Comparison of ENCODE assay signal across 31 cellular contexts in the genomic region with DNA sequence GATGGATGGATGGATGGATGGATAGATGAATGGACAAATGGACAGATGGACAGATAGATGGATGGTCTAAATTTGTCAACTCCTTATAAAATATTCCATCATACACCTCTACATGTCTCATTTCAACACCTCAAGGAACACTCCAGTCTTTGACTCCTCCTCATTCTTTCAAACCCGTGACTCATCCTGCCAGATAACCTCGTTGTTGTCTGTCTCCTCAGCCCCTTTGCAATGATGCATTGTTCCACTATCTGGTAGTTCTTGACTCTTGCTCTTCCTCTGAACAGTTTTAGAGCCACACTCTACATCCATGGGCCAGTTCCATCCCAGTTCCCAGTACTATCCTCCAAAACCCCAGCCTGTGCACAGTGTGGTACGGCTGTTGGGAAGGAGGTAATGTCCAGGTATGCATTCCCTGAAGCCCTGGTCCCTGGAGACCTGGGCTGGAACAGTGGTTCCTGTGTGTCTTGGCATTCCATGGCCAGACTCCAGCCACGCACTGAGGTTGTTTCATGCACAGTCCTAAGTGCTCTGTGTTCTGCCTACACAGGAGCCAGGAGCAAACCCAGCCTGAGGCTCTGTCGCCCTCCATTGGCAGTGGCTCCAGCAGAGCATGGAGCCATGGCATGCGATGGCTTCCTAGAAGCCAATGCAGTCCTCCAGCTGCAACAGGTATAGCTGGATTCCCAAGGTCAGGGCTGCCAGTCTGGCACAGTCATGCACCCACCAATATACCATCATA.
DNase-seq lines count a peak whose midpoint lies in the region; ATAC-seq, FAIRE-seq and TF ChIP-seq lines count a peak whose summit lies in the region.
"Had no signal": no experiment of that assay in that cellular context is flagged by ENCODE, and none has a peak within 500 bp of the region (broad histone marks: within the 10 kb centered on the region; RNA-seq: fewer than 3 reads in every experiment).

No MANE protein-coding gene starts in this region.

- intact Hi-C loops in HepG2 (cut with micrococcal nuclease; ENCODE audit: unreplicated experiment) (no loop called here), right lobe of liver (cut with DNase I) (no loop called here), Panc1 (cut with micrococcal nuclease; ENCODE audit: unreplicated experiment) (no loop called here), mammary epithelial cell (cut with micrococcal nuclease) (no loop called here)

- in situ Hi-C loops in HepG2 (cut with HindIII; ENCODE audit: extremely low pct_ligation_motif_present, low pct_unique_long_range_greater_than_20kb): no loop called here
- in situ Hi-C loops in Panc1 (cut with HindIII; ENCODE audit: low pct_unique_long_range_greater_than_20kb, low sequenced_read_pairs): no loop called here
- in situ Hi-C loops in mammary epithelial cell (cut with MboI; ENCODE audit: low sequenced_read_pairs in 2 of 2): no loop called here

- H3K27ac ChIP-seq in HepG2 (ENCODE audit: extremely low read length, insufficient read depth, low read length) (no peak overlapping the region), right lobe of liver (no peak overlapping the region), Panc1 (ENCODE audit: low read length) (no peak overlapping the region), mammary epithelial cell (ENCODE audit: insufficient read depth, low read depth, low read length) (no peak overlapping the region)
- H3K27ac ChIP-seq: pancreas, skin epidermis, thoracic aorta, uterus, WERI-Rb-1 had no signal

- no peak for DNase-seq in HepG2 (ENCODE audit: low spot score)
- DNase-seq in right lobe of liver: no peak
- no peak for DNase-seq in Panc1 (ENCODE audit: low read depth, low spot score)
- DNase-seq in mammary epithelial cell: peak; percentile 50
- peak; percentile 39 for DNase-seq in urothelium cell line (ENCODE audit: low spot score)
- DNase-seq in NCI-H2171 treated with DMSO at 0.1 percent for 48 hours (lab: John Stamatoyannopoulos, UW): no peak
- DNase-seq in DMS53 (lab: John Stamatoyannopoulos, UW): no peak
- DNase-seq: activated CD4-positive, alpha-beta T cell treated with anti-CD3 and anti-CD28 coated beads, Interleukin-2, amount 10 ng/mL, durations not matched to agents 7 days and 5 days; activated gamma-delta T cell treated with Interleukin-2 at 50 U/mL for 16 hours; activated naive CD8-positive, alpha-beta T cell treated with anti-CD3 and anti-CD28 coated beads, Interleukin-2, amount 10 ng/mL, durations not matched to agents 7 days and 5 days; CD4-positive, alpha-beta memory T cell; cortex of kidney; DMS 273 treated with DMSO at 0.1 percent for 48 hours; effector memory CD4-positive, alpha-beta T cell; glutamatergic neuron; KBM-7; MM.1S; NCI-H1105 treated with DMSO at 0.1 percent for 48 hours; NCI-H1930; NCI-H526; OCI-M1; pancreas; T-helper 9 cell; uterus; WERI-Rb-1 had no signal

- H3K9me3 ChIP-seq in HepG2 (ENCODE audit: low read length): no peaks in the 10 kb centered on the region
- H3K9me3 ChIP-seq in right lobe of liver: no peaks in the 10 kb centered on the region
- H3K9me3 ChIP-seq in Panc1 (ENCODE audit: control insufficient read depth, insufficient read depth, low read depth, low read length): no peaks in the 10 kb centered on the region
- H3K9me3 ChIP-seq in mammary epithelial cell (replicated peaks; ENCODE audit: insufficient read depth, low read length): no peaks in the 10 kb centered on the region
- H3K9me3 ChIP-seq: pancreas, thoracic aorta, uterus had no signal

- H3K4me2 ChIP-seq in HepG2 (ENCODE audit: low read depth, low read length) (no peak overlapping the region), mammary epithelial cell (ENCODE audit: insufficient read depth, low read depth, low read length) (peak overlapping the region; percentile 4)

- H3K36me3 ChIP-seq in HepG2 (replicated peaks in 1 of 2; ENCODE audit: control insufficient read depth in 1 of 2, insufficient read depth in 2 of 2, low read length in 2 of 2): no peaks in the 10 kb centered on the region
- H3K36me3 ChIP-seq in right lobe of liver: no peaks in the 10 kb centered on the region
- no peaks in the 10 kb centered on the region for H3K36me3 ChIP-seq in Panc1 (ENCODE audit: control insufficient read depth, insufficient read depth, low read length)
- H3K36me3 ChIP-seq in mammary epithelial cell (ENCODE audit: insufficient read depth, low read length): no peaks in the 10 kb centered on the region
- H3K36me3 ChIP-seq: pancreas, thoracic aorta, uterus, WERI-Rb-1 had no signal

- H2AFZ ChIP-seq in HepG2 (ENCODE audit: low read length) (no peak overlapping the region), mammary epithelial cell (ENCODE audit: low read depth, low read length) (no peak overlapping the region)

- dilution Hi-C loops in mammary epithelial cell (cut with HindIII; ENCODE audit: low sequenced_read_pairs): no loop called here

- CTCF ChIA-PET in HepG2 (lab: Yijun Ruan, JAX; ENCODE audit: low intra/inter-chr PET ratio, low total read pairs): no interaction called here
- CTCF ChIA-PET in Panc1 (lab: Charles Lee): no interaction called here
- CTCF ChIA-PET in mammary epithelial cell (lab: Charles Lee; ENCODE audit: low non-redundant PET): no interaction called here

- no peak overlapping the region for H3K9ac ChIP-seq in HepG2 (ENCODE audit: insufficient read depth, low read depth, low read length)
- no peak overlapping the region for H3K9ac ChIP-seq in mammary epithelial cell (ENCODE audit: insufficient read depth, low read length)

- TF ChIP-seq POLR2A in HepG2 (IDR thresholded peaks at IDR 0.05; ENCODE audit: insufficient read depth in 1 of 2, low read depth in 2 of 2, low read length in 2 of 2): no peak
- TF ChIP-seq POLR2A in right lobe of liver (IDR thresholded peaks at IDR 0.05): no peak

- no peaks in the 10 kb centered on the region for H3K4me1 ChIP-seq in HepG2 (ENCODE audit: insufficient read depth, low read length)
- no peaks in the 10 kb centered on the region for H3K4me1 ChIP-seq in right lobe of liver
- H3K4me1 ChIP-seq in Panc1 (ENCODE audit: control insufficient read depth, insufficient read depth, low read length): no peaks in the 10 kb centered on the region
- peaks cover 6% of the 10 kb centered on the region for H3K4me1 ChIP-seq in mammary epithelial cell (ENCODE audit: insufficient read depth, low read length)
- H3K4me1 ChIP-seq: pancreas, uterus had no signal

- peak; percentile 50 for ATAC-seq in HepG2
- ATAC-seq in right lobe of liver: no peak
- peak; percentile 58; the same call in 1 of the 2 replicates for ATAC-seq in Panc1
- no peak for ATAC-seq in HG03095 (IDR thresholded peaks at IDR 0.05; ENCODE audit: unreplicated experiment)
- ATAC-seq: GM12878, pancreas, Right ventricle myocardium inferior had no signal

- H3K4me3 ChIP-seq in HepG2 (replicated peaks in 1 of 3; ENCODE audit: insufficient read depth in 1 of 3, low read depth in 2 of 3, low read length in 3 of 3) (no peak overlapping the region), right lobe of liver (no peak overlapping the region), Panc1 (ENCODE audit: low read depth in 2 of 2, low read length in 2 of 2) (no peak overlapping the region), mammary epithelial cell (replicated peaks in 1 of 3; ENCODE audit: insufficient read depth in 1 of 3, low read depth in 2 of 3, low read length in 3 of 3) (no peak overlapping the region)
- H3K4me3 ChIP-seq: GM12878, pancreas, skin epidermis, thoracic aorta, uterus had no signal

- H3K27me3 ChIP-seq in HepG2 (ENCODE audit: control insufficient read depth in 1 of 2, insufficient read depth in 2 of 2, low read length in 2 of 2) (peaks cover 2 to 10% of the 10 kb centered on the region in 2 experiments; a peak in 2 of 5 replicates), right lobe of liver (no peaks in the 10 kb centered on the region), Panc1 (ENCODE audit: control insufficient read depth, insufficient read depth, low read length) (no peaks in the 10 kb centered on the region), mammary epithelial cell (ENCODE audit: insufficient read depth, low read length) (no peaks in the 10 kb centered on the region)
- H3K27me3 ChIP-seq: pancreas, uterus had no signal

- TF ChIP-seq CTCF in HepG2 (CRISPR knock-in tag; IDR thresholded peaks at IDR 0.05) (no peak), right lobe of liver (IDR thresholded peaks at IDR 0.05) (no peak), Panc1 (IDR thresholded peaks at IDR 0.05) (no peak), mammary epithelial cell (conservative IDR thresholded peaks at IDR 0.05 in 1 of 2, IDR thresholded peaks at IDR 0.05 in 1 of 2; ENCODE audit: extremely low read depth in 1 of 2, insufficient read depth in 1 of 2, low read depth in 1 of 2, low read length in 2 of 2) (no peak)

- POLR2A ChIA-PET in HepG2 (lab: Yijun Ruan, JAX): no interaction called here
- POLR2A ChIA-PET in Panc1 (lab: Charles Lee): no interaction called here

- TF ChIP-seq EP300 in HepG2 (IDR thresholded peaks at IDR 0.05; ENCODE audit: low read depth in 2 of 2, low read length in 2 of 2) (no peak), HepG2 (CRISPR knock-in tag; IDR thresholded peaks at IDR 0.05; ENCODE audit: borderline replicate concordance) (no peak)

- BruUV-seq in HepG2 (replicated peaks; lab: Mats Ljungman, UMichigan): no TSS peak
- BruUV-seq in Panc1 (replicated peaks; lab: Mats Ljungman, UMichigan): no TSS peak
- no TSS peak for BruUV-seq in mammary epithelial cell (replicated peaks; lab: Mats Ljungman, UMichigan)

- H3K79me2 ChIP-seq in HepG2 (ENCODE audit: insufficient read depth, low read length): no peaks in the 10 kb centered on the region
- H3K79me2 ChIP-seq in mammary epithelial cell (ENCODE audit: insufficient read depth, low read length): no peaks in the 10 kb centered on the region

- 0% methylated on average over 4 of the region's 6 CpGs for WGBS in HepG2 (ENCODE audit: low lambda C conversion rate)
- 54% methylated on average over 5 of the region's 6 CpGs for WGBS in right lobe of liver (ENCODE audit: insufficient coverage, low coverage, low lambda C conversion rate, missing lambda C conversion rate)
- 3% methylated on average over 6 of the region's 6 CpGs for WGBS in mammary epithelial cell (ENCODE audit: low coverage, missing lambda C conversion rate)

- FAIRE-seq in HepG2 (lab: Jason Lieb, UNC): no peak
- peak; percentile 85 for FAIRE-seq in urothelium cell line (lab: Jason Lieb, UNC)
- FAIRE-seq: astrocyte, GM12878, pancreas had no signal

- TF ChIP-seq RAD21 in HepG2 (CRISPR knock-in tag; IDR thresholded peaks at IDR 0.05): no peak

- H4K20me1 ChIP-seq in HepG2 (ENCODE audit: insufficient read depth, low read length) (no peaks in the 10 kb centered on the region), mammary epithelial cell (ENCODE audit: insufficient read depth, low read length) (no peaks in the 10 kb centered on the region)

TF ChIP-seq in HepG2, 621 proteins besides CTCF, POLR2A, EP300 and RAD21:
- TF ChIP-seq ZFP82 (CRISPR knock-in tag; IDR thresholded peaks at IDR 0.05; ENCODE audit: borderline replicate concordance): no peak

Comparison
In these comparisons a context has a peak if more than half of its experiments do, and no peak if none do; other contexts are left out.
1. ATAC-seq: peak in HepG2 (single experiment) and Panc1 (single experiment); none in right lobe of liver (0 of 4) and HG03095 (single experiment).
2. DNase-seq: peak in mammary epithelial cell (single experiment) and urothelium cell line (single experiment); none in HepG2 (single experiment), right lobe of liver (0 of 3), Panc1 (single experiment), NCI-H2171 treated with DMSO at 0.1 percent for 48 hours (single experiment) and DMS53 (single experiment).